15 cellular contexts compared by ENCODE assay signal in the genomic region with DNA sequence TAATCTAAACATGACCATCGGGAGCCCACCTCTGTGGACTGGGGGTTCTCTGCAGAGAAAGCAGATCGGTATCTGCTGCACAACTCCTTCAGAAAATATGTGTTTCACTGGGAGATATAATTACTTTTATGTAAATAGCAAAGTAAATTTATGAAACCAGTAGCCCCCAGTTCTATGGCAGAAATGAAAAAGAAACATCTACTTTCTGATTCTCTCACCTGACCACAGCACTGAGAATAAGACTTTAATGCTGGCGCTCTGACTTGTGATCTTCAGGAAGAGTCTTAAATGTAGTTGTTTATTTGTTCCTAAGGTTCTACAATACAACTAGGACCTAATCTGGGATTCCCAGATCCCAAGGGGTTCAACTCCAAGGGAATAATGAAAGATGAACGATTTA.
DNase-seq lines count a peak whose midpoint lies in the region; ATAC-seq and TF ChIP-seq lines count a peak whose summit lies in the region.
"Had no signal": no experiment of that assay in that cellular context is flagged by ENCODE, and none has a peak within 500 bp of the region (broad histone marks: within the 10 kb centered on the region; RNA-seq: fewer than 3 reads in every experiment).

No MANE protein-coding gene starts in this region.

- POLR2A ChIA-PET in activated B cell treated with CpG ODN at 0.5 μM for 24 hours (lab: Charles Lee), result no interaction called here

- peak; percentile 76 for ATAC-seq in GM18907 (IDR thresholded peaks at IDR 0.05; ENCODE audit: unreplicated experiment)
- peak; percentile 77 for ATAC-seq in GM21717 (IDR thresholded peaks at IDR 0.05; ENCODE audit: unreplicated experiment)
- ATAC-seq in HG03097 (IDR thresholded peaks at IDR 0.05; ENCODE audit: low FRiP score, unreplicated experiment), result peak; percentile 61
- ATAC-seq in activated B cell treated with CpG ODN at 0.5 μM for 24 hours (ENCODE audit: low read depth), result no peak
- ATAC-seq: CD8-positive, alpha-beta T cell had no signal

- H3K36me3 Mint-ChIP-seq in activated B cell treated with CpG ODN at 0.5 μM for 24 hours (ENCODE audit: low read depth) (no peaks in the 10 kb centered on the region), glutamatergic neuron (ENCODE audit: unreplicated experiment) (no peaks in the 10 kb centered on the region)
- no peaks in the 10 kb centered on the region for H3K36me3 Mint-ChIP-seq in activated naive CD4-positive, alpha-beta T cell treated with anti-CD3 and anti-CD28 coated beads, Interleukin-2, amount 10 ng/mL, durations not matched to agents 7 days and 5 days
- H3K36me3 Mint-ChIP-seq: CD8-positive, alpha-beta T cell; mesothelial cell of epicardium had no signal

- no peaks in the 10 kb centered on the region for H3K9me3 Mint-ChIP-seq in activated B cell treated with CpG ODN at 0.5 μM for 24 hours
- no peaks in the 10 kb centered on the region for H3K9me3 Mint-ChIP-seq in glutamatergic neuron (ENCODE audit: unreplicated experiment)
- peaks cover 10% of the 10 kb centered on the region for H3K9me3 Mint-ChIP-seq in activated naive CD4-positive, alpha-beta T cell treated with anti-CD3 and anti-CD28 coated beads, Interleukin-2, amount 10 ng/mL, durations not matched to agents 7 days and 5 days
- H3K9me3 Mint-ChIP-seq: mesothelial cell of epicardium had no signal

- intact Hi-C loops in activated B cell treated with CpG ODN at 0.5 μM for 24 hours (cut with micrococcal nuclease), result no loop called here

- H3K27ac Mint-ChIP-seq in activated B cell treated with CpG ODN at 0.5 μM for 24 hours (peak overlapping the region; percentile 86), glutamatergic neuron (ENCODE audit: unreplicated experiment) (no peak overlapping the region)
- no peak overlapping the region for H3K27ac Mint-ChIP-seq in activated naive CD4-positive, alpha-beta T cell treated with anti-CD3 and anti-CD28 coated beads, Interleukin-2, amount 10 ng/mL, durations not matched to agents 7 days and 5 days
- H3K27ac Mint-ChIP-seq: CD8-positive, alpha-beta T cell; mesothelial cell of epicardium; T-helper 2 cell treated with Interferon-gamma antibody and Interleukin-4, amounts not matched to agents 5 μg/mL and 100 μg/mL, for 36 hours had no signal

- no peak for DNase-seq in activated B cell treated with CpG ODN at 0.5 μM for 24 hours
- DNase-seq in EL, result no peak
- no peak for DNase-seq in activated CD4-positive, alpha-beta T cell treated with anti-CD3 and anti-CD28 coated beads for 1 hour
- no peak for DNase-seq in glutamatergic neuron
- DNase-seq in activated naive CD4-positive, alpha-beta T cell treated with anti-CD3 and anti-CD28 coated beads, Interleukin-2, amount 10 ng/mL, durations not matched to agents 7 days and 5 days, result no peak
- DNase-seq: activated CD8-positive, alpha-beta memory T cell treated with anti-CD3 and anti-CD28 coated beads, Interleukin-2, amount 50 U/mL, for 4 hours; CD8-positive, alpha-beta T cell; hypothalamus; NCI-H187; substantia nigra had no signal

- peak overlapping the region; percentile 56 for H3K4me3 Mint-ChIP-seq in activated B cell treated with CpG ODN at 0.5 μM for 24 hours
- no peak overlapping the region for H3K4me3 Mint-ChIP-seq in glutamatergic neuron (ENCODE audit: unreplicated experiment)
- H3K4me3 Mint-ChIP-seq in activated naive CD4-positive, alpha-beta T cell treated with anti-CD3 and anti-CD28 coated beads, Interleukin-2, amount 10 ng/mL, durations not matched to agents 7 days and 5 days, result no peak overlapping the region
- H3K4me3 Mint-ChIP-seq: CD8-positive, alpha-beta T cell; mesothelial cell of epicardium; T-helper 2 cell treated with Interferon-gamma antibody and Interleukin-4, amounts not matched to agents 5 μg/mL and 100 μg/mL, for 36 hours had no signal

- no peaks in the 10 kb centered on the region for H3K27me3 Mint-ChIP-seq in activated B cell treated with CpG ODN at 0.5 μM for 24 hours
- H3K27me3 Mint-ChIP-seq in glutamatergic neuron (ENCODE audit: unreplicated experiment), result no peaks in the 10 kb centered on the region
- H3K27me3 Mint-ChIP-seq in activated naive CD4-positive, alpha-beta T cell treated with anti-CD3 and anti-CD28 coated beads, Interleukin-2, amount 10 ng/mL, durations not matched to agents 7 days and 5 days, result no peaks in the 10 kb centered on the region

- no peak for TF ChIP-seq CTCF in activated B cell treated with CpG ODN at 0.5 μM for 24 hours (IDR thresholded peaks at IDR 0.05)
- no peak for TF ChIP-seq CTCF in glutamatergic neuron (IDR thresholded peaks at IDR 0.05; ENCODE audit: partially characterized antibody, unreplicated experiment)

- H3K4me1 Mint-ChIP-seq in activated B cell treated with CpG ODN at 0.5 μM for 24 hours, result peaks cover 43% of the 10 kb centered on the region
- H3K4me1 Mint-ChIP-seq in glutamatergic neuron (ENCODE audit: low read depth, unreplicated experiment), result no peaks in the 10 kb centered on the region
- H3K4me1 Mint-ChIP-seq in activated naive CD4-positive, alpha-beta T cell treated with anti-CD3 and anti-CD28 coated beads, Interleukin-2, amount 10 ng/mL, durations not matched to agents 7 days and 5 days, result no peaks in the 10 kb centered on the region

- CTCF ChIA-PET in activated B cell treated with CpG ODN at 0.5 μM for 24 hours (lab: Charles Lee), result no interaction called here
- CTCF ChIA-PET in activated naive CD4-positive, alpha-beta T cell treated with anti-CD3 and anti-CD28 coated beads, Interleukin-2, amount 10 ng/mL, durations not matched to agents 7 days and 5 days (lab: Charles Lee), result no interaction called here
